In the genomic region with DNA sequence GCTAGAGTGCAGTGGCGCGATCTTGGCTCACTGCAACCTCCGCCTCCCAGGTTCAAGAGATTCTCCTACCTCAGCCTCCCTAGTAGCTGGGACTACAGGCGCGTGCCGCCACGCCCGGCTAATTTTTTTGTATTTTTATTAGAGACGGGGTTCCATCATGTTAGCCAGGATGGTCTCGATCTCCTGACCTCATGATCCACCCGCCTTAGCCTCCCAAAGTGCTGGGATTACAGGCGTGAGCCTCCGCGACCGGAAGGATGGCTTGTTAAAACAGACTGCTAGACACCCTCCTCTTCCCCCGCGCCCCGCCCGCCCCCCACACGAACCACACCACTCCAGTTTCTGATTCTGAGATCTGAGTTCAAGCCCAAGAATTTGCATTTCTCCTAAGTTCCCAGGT, we compare ENCODE assay signal across 7 cellular contexts.
DNase-seq lines count a peak whose midpoint lies in the region; ATAC-seq and TF ChIP-seq lines count a peak whose summit lies in the region.
"Not testable (repeated sequence)": the region's sequence is repeated elsewhere in the genome, so short reads cannot be mapped to it uniquely, and the experiment has no call there.

No MANE protein-coding gene starts in this region.

- peaks cover 34% of the 10 kb centered on the region for H3K9me3 Mint-ChIP-seq in activated naive CD8-positive, alpha-beta T cell treated with anti-CD3 and anti-CD28 coated beads for 36 hours

- H3K27me3 Mint-ChIP-seq in activated naive CD8-positive, alpha-beta T cell treated with anti-CD3 and anti-CD28 coated beads for 36 hours: peaks cover 94% of the 10 kb centered on the region

- intact Hi-C loops in right cardiac atrium (cut with DNase I): not testable (repeated sequence)

- H3K9ac ChIP-seq in NT2/D1 (ENCODE audit: insufficient read length, low read depth): peak overlapping the region; percentile 32

- H3K4me3 ChIP-seq in HFF-Myc (replicated peaks; ENCODE audit: low read depth, low read length) (peak overlapping the region; percentile 61), NT2/D1 (ENCODE audit: insufficient read length, low read depth) (peak overlapping the region; percentile 56), ectodermal cell (ENCODE audit: insufficient read depth, low read depth, low read length) (peak overlapping the region; percentile 50), right cardiac atrium (ENCODE audit: low read length) (peak overlapping the region; percentile 29), mesodermal cell (ENCODE audit: extremely low read depth, insufficient read depth, low read length, poor library complexity, severe bottlenecking) (peak overlapping the region; percentile 53)

- not testable (repeated sequence) for H3K36me3 ChIP-seq in NT2/D1 (ENCODE audit: insufficient read depth, insufficient read length, low read length); ectodermal cell (ENCODE audit: control insufficient read depth, insufficient read depth, low read length); mesodermal cell (ENCODE audit: control insufficient read depth, insufficient read depth, low read length)

- not testable (repeated sequence) for H3K36me3 Mint-ChIP-seq in activated naive CD8-positive, alpha-beta T cell treated with anti-CD3 and anti-CD28 coated beads for 36 hours

- peak; percentile 39 for DNase-seq in DMS 273 (lab: John Stamatoyannopoulos, UW; ENCODE audit: unreplicated experiment)
- DNase-seq in HFF-Myc (ENCODE audit: extremely low read depth, low read depth); NT2/D1 (ENCODE audit: low read depth, low spot score); activated naive CD8-positive, alpha-beta T cell treated with anti-CD3 and anti-CD28 coated beads for 36 hours; right cardiac atrium: not testable (repeated sequence)

- not testable (repeated sequence) for H3K27ac ChIP-seq in ectodermal cell (ENCODE audit: insufficient read depth, low read depth, low read length, poor library complexity, severe bottlenecking); right cardiac atrium (ENCODE audit: low read length); mesodermal cell (ENCODE audit: low read depth, low read length, severe bottlenecking)

- H3K27me3 ChIP-seq in NT2/D1 (ENCODE audit: insufficient read depth, insufficient read length); right cardiac atrium (ENCODE audit: control insufficient read depth, insufficient read depth): not testable (repeated sequence)
- H3K27me3 ChIP-seq in ectodermal cell (ENCODE audit: control insufficient read depth, insufficient read depth, low read length, poor library complexity, severe bottlenecking): peaks cover 63% of the 10 kb centered on the region

- not testable (repeated sequence) for ATAC-seq in right cardiac atrium

- H3K4me1 ChIP-seq in NT2/D1 (ENCODE audit: insufficient read depth, insufficient read length); ectodermal cell (ENCODE audit: control insufficient read depth, insufficient read depth, low read length); right cardiac atrium (ENCODE audit: control insufficient read depth, insufficient read depth, low read length); mesodermal cell (ENCODE audit: control insufficient read depth, insufficient read depth, low read length, poor library complexity, severe bottlenecking): not testable (repeated sequence)

- peak overlapping the region; percentile 76 for H3K4me3 Mint-ChIP-seq in activated naive CD8-positive, alpha-beta T cell treated with anti-CD3 and anti-CD28 coated beads for 36 hours

- TF ChIP-seq CTCF in HFF-Myc (IDR thresholded peaks at IDR 0.05; ENCODE audit: low read depth, low read length, missing control alignments): not testable (repeated sequence)

- H3K27ac Mint-ChIP-seq in activated naive CD8-positive, alpha-beta T cell treated with anti-CD3 and anti-CD28 coated beads for 36 hours: not testable (repeated sequence)

- H3K4me1 Mint-ChIP-seq in activated naive CD8-positive, alpha-beta T cell treated with anti-CD3 and anti-CD28 coated beads for 36 hours: peaks cover 21% of the 10 kb centered on the region

- WGBS in ectodermal cell, 2 experiments: 15 to 21% methylated on average over 16 to 20 of the region's 20 CpGs
- WGBS in right cardiac atrium: 24% methylated on average over 20 of the region's 20 CpGs
- 0 to 21% methylated on average over 3 to 9 of the region's 20 CpGs for WGBS in mesodermal cell (ENCODE audit: insufficient coverage in 2 of 2), 2 experiments

- H3K9me3 ChIP-seq in NT2/D1 (ENCODE audit: insufficient read depth, low read length); ectodermal cell (ENCODE audit: control insufficient read depth, low read length); right cardiac atrium (ENCODE audit: control insufficient read depth, low read length): not testable (repeated sequence)
- peaks cover 14% of the 10 kb centered on the region for H3K9me3 ChIP-seq in mesodermal cell (ENCODE audit: control insufficient read depth, low read length)
